ENCODE assay signal across 8 cellular contexts in the genomic region with DNA sequence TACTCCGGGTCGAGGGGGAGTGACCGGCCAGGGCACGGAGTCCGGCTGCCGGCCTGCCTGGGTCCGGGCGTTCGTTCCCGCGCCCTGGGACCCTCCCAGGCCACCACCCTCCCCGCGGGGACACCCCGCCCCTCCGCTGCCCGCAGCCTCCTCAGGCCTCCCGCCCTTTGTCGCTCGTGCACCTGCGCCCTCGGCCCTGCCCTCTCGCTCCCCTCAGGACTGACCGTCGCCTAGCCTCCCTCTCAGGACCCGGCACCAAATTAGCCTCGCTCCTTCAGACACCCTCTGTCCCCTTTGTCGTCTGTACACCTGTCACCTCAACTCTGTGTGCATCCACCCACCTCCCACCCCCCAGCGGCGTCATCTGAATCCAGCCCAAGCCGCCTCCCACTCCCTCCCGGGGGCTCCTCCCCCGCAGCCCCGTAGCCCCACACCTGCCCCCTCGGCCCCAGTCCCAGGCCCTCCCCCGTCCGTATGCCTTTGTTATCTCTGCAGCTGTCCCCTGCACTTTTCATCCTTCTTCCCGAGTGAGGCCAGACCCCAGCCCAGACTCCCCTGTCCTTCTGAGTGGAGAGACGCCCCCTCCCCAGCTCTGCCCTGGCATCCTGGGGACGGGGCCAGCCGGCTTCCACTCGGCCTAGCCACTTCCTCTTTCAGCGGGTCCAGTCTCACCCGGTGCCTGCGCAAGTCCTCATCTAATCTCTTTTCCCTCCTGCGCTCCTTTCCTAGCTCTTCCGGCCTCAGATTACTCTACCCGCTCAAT. TPM values are rescaled to one million over a fixed set of nuclear protein-coding genes. Genes with fewer than 3 reads are reported as not detected.
DNase-seq lines count a peak whose midpoint lies in the region; ATAC-seq, FAIRE-seq and TF ChIP-seq lines count a peak whose summit lies in the region.

No MANE protein-coding gene starts in this region.

- H3K9ac ChIP-seq in colonic mucosa (ENCODE audit: low read depth in 2 of 2, low read length in 2 of 2) (peak overlapping the region; percentile 52 to 75), mesendoderm (ENCODE audit: low read length) (peak overlapping the region; percentile 59)

- no peaks in the 10 kb centered on the region for H3K79me2 ChIP-seq in mesendoderm (ENCODE audit: control insufficient read depth, insufficient read depth, low read length)

- H3K27me3 ChIP-seq in colonic mucosa (no peaks in the 10 kb centered on the region), mesendoderm (ENCODE audit: insufficient read depth, low read length, poor library complexity) (peaks cover 4% of the 10 kb centered on the region)

- no peaks in the 10 kb centered on the region for H3K9me3 ChIP-seq in colonic mucosa

- H2AK5ac ChIP-seq in mesendoderm (ENCODE audit: low read length) = no peak overlapping the region

- WGBS in mesendoderm (ENCODE audit: extremely low coverage, insufficient coverage, low lambda C conversion rate) = no CpG with 5 or more reads among the region's 47 CpGs

- FAIRE-seq in GM12892 (lab: Jason Lieb, UNC) = no peak

- H3K79me1 ChIP-seq in mesendoderm (ENCODE audit: low read length) = no peaks in the 10 kb centered on the region

- peak overlapping the region; percentile 76 for H3K56ac ChIP-seq in mesendoderm (ENCODE audit: low read length)

- no peak overlapping the region for H4K8ac ChIP-seq in mesendoderm (ENCODE audit: low read depth, low read length)

- no peak for TF ChIP-seq POLR2A in GM12892 (IDR thresholded peaks at IDR 0.05; ENCODE audit: low read depth, low read length)

- H2BK15ac ChIP-seq in mesendoderm (replicated peaks; ENCODE audit: low read depth) = no peak overlapping the region

- H3K4me2 ChIP-seq in mesendoderm (ENCODE audit: low read length) = peak overlapping the region; percentile 85

- H3K36me3 ChIP-seq in colonic mucosa (peaks cover 16% of the 10 kb centered on the region), mesendoderm (ENCODE audit: control insufficient read depth, insufficient read depth, low read length) (peaks cover 2% of the 10 kb centered on the region)

- H2BK5ac ChIP-seq in mesendoderm (ENCODE audit: low read length) = no peak overlapping the region

- no peak overlapping the region for H3K4ac ChIP-seq in mesendoderm (ENCODE audit: low read depth, low read length)

- no peak overlapping the region for H3K18ac ChIP-seq in mesendoderm (ENCODE audit: low read length)

- no peaks in the 10 kb centered on the region for H3K4me1 ChIP-seq in colonic mucosa
- no peaks in the 10 kb centered on the region for H3K4me1 ChIP-seq in mesendoderm (ENCODE audit: control insufficient read depth, low read depth, low read length)

- H4K5ac ChIP-seq in mesendoderm (ENCODE audit: low read length) = no peak overlapping the region

- H3K23ac ChIP-seq in mesendoderm (ENCODE audit: low read length) = no peak overlapping the region

- intact Hi-C loops in colonic mucosa (cut with DNase I) = no loop called here

- H3K27ac ChIP-seq in colonic mucosa (no peak overlapping the region), mesendoderm (ENCODE audit: low read depth, low read length) (no peak overlapping the region)

- peak; percentile 19 for ATAC-seq in HG02763 (IDR thresholded peaks at IDR 0.05; ENCODE audit: unreplicated experiment)
- ATAC-seq in stimulated activated naive CD8-positive, alpha-beta T cell treated with anti-CD3 and anti-CD28 coated beads, Interleukin-15, Interleukin-2, amounts not matched to agents 100 U/mL and 50 U/mL, for 24 hours = no peak

- no peak overlapping the region for H2BK120ac ChIP-seq in mesendoderm (ENCODE audit: low read depth, low read length)

- DNase-seq in GM12892 (ENCODE audit: insufficient read length) (peak; percentile 70), NCI-H2029 treated with DMSO at 0.1 percent for 48 hours (lab: John Stamatoyannopoulos, UW) (peak; percentile 57), colonic mucosa (peak; percentile 57), mesendoderm (peak; percentile 13), HPDE6-E6E7 (ENCODE audit: extremely low spot score) (no peak)
- DNase-seq in activated CD4-positive, CD25-positive, alpha-beta regulatory T cell treated with anti-CD3 and anti-CD28 coated beads, Interleukin-2, amount 50 U/mL, for 16 hours (ENCODE audit: low read depth, low spot score) = peak; percentile 22
- peak; percentile 48 for DNase-seq in stimulated activated naive CD8-positive, alpha-beta T cell treated with anti-CD3 and anti-CD28 coated beads, Interleukin-15, Interleukin-2, amounts not matched to agents 100 U/mL and 50 U/mL, for 24 hours

- TF ChIP-seq CTCF in colonic mucosa (IDR thresholded peaks at IDR 0.05) = no peak

- H3K4me3 ChIP-seq in colonic mucosa (peak overlapping the region; percentile 77), mesendoderm (ENCODE audit: low read length) (peak overlapping the region; percentile 35)

RNA-seq across cellular contexts. Expression of a gene that starts 0.6 kb away (rescaled TPM):
- 0.40 TPM for polyA plus RNA-seq in GM12892 (2012; ENCODE audit: missing spikeins)
- under 1 TPM; 0.48 to 0.77 TPM for total RNA-seq in colonic mucosa
- polyA plus RNA-seq in mesendoderm (2013, experiment 1 of 2) = 0.13 TPM
- 0.13 TPM for polyA plus RNA-seq in mesendoderm (2013, experiment 2 of 2)

RNA-seq across cellular contexts. Expression of a gene that starts 21.5 kb away (rescaled TPM):
- 30.6 TPM for polyA plus RNA-seq in GM12892 (2012; ENCODE audit: missing spikeins)
- 10 to 100 TPM; 35.0 to 48.0 TPM for total RNA-seq in colonic mucosa
- 57.1 TPM for polyA plus RNA-seq in mesendoderm (2013, experiment 1 of 2)
- 57.4 TPM for polyA plus RNA-seq in mesendoderm (2013, experiment 2 of 2)

RNA-seq across cellular contexts. Expression of a gene that starts 27.3 kb away (rescaled TPM):
- 17.9 TPM for polyA plus RNA-seq in GM12892 (2012; ENCODE audit: missing spikeins)
- 1 to 10 TPM; 4.4 to 6.9 TPM for total RNA-seq in colonic mucosa
- 0.95 TPM for polyA plus RNA-seq in mesendoderm (2013, experiment 1 of 2)
- polyA plus RNA-seq in mesendoderm (2013, experiment 2 of 2) = 0.76 TPM

RNA-seq across cellular contexts. Expression of a gene that starts 31.2 kb away (rescaled TPM):
- polyA plus RNA-seq in GM12892 (2012; ENCODE audit: missing spikeins) = 11.2 TPM
- 10 to 100 TPM; 30.7 to 43.9 TPM for total RNA-seq in colonic mucosa
- 10.9 TPM for polyA plus RNA-seq in mesendoderm (2013, experiment 1 of 2)
- 10.4 TPM for polyA plus RNA-seq in mesendoderm (2013, experiment 2 of 2)

RNA-seq across cellular contexts. Expression of a gene that starts 40.5 kb away (rescaled TPM):
- not detected for polyA plus RNA-seq in GM12892 (2012; ENCODE audit: missing spikeins)
- total RNA-seq in colonic mucosa = 10 to 100 TPM in 1 of 2 donors, 1 to 10 TPM in 1; 7.8 to 28.3 TPM
- polyA plus RNA-seq in mesendoderm (2013, experiment 1 of 2) = 6.5 TPM
- polyA plus RNA-seq in mesendoderm (2013, experiment 2 of 2) = 6.8 TPM
